In the genomic region with DNA sequence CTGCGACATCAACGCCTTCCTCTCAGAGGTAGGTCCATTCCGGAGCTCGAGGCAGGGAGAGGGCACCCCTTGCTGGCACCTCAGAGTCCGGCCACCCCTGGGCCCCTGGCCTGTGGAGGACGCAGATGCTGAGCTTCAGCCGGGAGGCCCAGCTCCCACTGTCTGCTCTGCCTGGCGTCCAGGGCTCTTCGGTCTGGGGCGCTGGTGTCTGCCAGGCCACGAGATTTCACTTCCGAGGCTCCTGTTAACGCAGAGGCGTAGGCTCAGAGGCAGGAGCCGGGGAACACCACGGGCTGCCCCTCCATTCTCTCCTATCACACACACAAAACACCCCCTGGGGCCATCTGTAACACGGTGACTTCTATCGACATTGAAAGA, we compare ENCODE assay signal across 10 cellular contexts. TPM values are rescaled to one million over a fixed set of nuclear protein-coding genes. Genes with fewer than 3 reads are reported as not detected.
"Had no signal": no experiment of that assay in that cellular context is flagged by ENCODE, and none has a peak within 500 bp of the region (broad histone marks: within the 10 kb centered on the region; RNA-seq: fewer than 3 reads in every experiment).

No MANE protein-coding gene starts in this region.

- H3K36me3 ChIP-seq: HAP-1 had no signal

- H3K9me3 Mint-ChIP-seq: IgD-negative memory B cell had no signal

- H3K4me1 ChIP-seq: HAP-1 had no signal

- H2AFZ ChIP-seq: GM23248 had no signal

- H3K4me3 Mint-ChIP-seq: HFFc6, IgD-negative memory B cell had no signal

- H3K9ac ChIP-seq: GM23248 had no signal

- H3K27ac Mint-ChIP-seq: HFFc6, IgD-negative memory B cell had no signal

- H3K36me3 Mint-ChIP-seq: IgD-negative memory B cell had no signal

- H3K27ac ChIP-seq: GM23248, HL-60 had no signal

- H3K4me3 ChIP-seq: GM23248, HAP-1 had no signal

- H3K9me3 ChIP-seq: HAP-1 had no signal

- DNase-seq: GM23248, GOT3, H7, HFFc6 had no signal

- ATAC-seq: HepG2 had no signal

RNA-seq across cellular contexts. Expression of a gene that starts 8.3 kb away (rescaled TPM):
- total RNA-seq: GM23248, H4, H7, HepG2, HFFc6, HT1080 had no signal
- polyA plus RNA-seq: GM23248, HepG2, IgD-negative memory B cell had no signal

RNA-seq across cellular contexts. Expression of a gene that starts 15.5 kb away (rescaled TPM):
- total RNA-seq: GM23248, H4, HFFc6, HT1080 had no signal
- polyA plus RNA-seq: GM23248, HepG2, IgD-negative memory B cell had no signal
